1 cellular context compared by ENCODE assay signal in the genomic region with DNA sequence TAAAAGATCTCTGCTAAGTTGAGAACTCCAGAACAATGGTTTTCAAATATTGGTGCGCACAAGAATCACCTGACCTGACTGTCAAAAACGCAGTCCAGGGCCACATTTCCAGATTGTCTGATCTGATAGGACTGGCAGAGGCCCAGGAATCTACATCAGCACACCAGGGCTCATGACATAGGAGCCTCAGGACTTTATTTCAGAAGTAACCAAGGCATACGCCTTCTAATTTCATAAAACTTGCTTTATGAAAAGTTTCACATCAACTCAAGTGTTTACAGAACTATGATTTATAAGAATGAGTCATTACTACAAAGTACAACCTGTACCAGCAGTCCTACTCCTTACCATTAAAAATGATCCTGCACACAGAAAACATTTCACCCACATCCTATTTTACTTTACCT.
TF ChIP-seq lines count a peak whose summit lies in the region.

No MANE protein-coding gene starts in this region.

TF ChIP-seq in GM12878, 131 proteins besides CTCF, POLR2A, EP300 and RAD21:
- no peak for TF ChIP-seq HDAC6 (IDR thresholded peaks at IDR 0.05; ENCODE audit: unreplicated experiment)
- TF ChIP-seq, protein P1, sequence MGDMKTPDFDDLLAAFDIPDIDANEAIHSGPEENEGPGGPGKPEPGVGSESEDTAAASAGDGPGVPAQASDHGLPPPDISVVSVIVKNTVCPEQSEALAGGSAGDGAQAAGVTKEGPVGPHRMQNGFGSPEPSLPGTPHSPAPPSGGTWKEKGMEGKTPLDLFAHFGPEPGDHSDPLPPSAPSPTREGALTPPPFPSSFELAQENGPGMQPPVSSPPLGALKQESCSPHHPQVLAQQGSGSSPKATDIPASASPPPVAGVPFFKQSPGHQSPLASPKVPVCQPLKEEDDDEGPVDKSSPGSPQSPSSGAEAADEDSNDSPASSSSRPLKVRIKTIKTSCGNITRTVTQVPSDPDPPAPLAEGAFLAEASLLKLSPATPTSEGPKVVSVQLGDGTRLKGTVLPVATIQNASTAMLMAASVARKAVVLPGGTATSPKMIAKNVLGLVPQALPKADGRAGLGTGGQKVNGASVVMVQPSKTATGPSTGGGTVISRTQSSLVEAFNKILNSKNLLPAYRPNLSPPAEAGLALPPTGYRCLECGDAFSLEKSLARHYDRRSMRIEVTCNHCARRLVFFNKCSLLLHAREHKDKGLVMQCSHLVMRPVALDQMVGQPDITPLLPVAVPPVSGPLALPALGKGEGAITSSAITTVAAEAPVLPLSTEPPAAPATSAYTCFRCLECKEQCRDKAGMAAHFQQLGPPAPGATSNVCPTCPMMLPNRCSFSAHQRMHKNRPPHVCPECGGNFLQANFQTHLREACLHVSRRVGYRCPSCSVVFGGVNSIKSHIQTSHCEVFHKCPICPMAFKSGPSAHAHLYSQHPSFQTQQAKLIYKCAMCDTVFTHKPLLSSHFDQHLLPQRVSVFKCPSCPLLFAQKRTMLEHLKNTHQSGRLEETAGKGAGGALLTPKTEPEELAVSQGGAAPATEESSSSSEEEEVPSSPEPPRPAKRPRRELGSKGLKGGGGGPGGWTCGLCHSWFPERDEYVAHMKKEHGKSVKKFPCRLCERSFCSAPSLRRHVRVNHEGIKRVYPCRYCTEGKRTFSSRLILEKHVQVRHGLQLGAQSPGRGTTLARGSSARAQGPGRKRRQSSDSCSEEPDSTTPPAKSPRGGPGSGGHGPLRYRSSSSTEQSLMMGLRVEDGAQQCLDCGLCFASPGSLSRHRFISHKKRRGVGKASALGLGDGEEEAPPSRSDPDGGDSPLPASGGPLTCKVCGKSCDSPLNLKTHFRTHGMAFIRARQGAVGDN (IDR thresholded peaks at IDR 0.05), result no peak
- no peak for TF ChIP-seq SREBF2 (IDR thresholded peaks at IDR 0.05; ENCODE audit: low read length)
- no peak for TF ChIP-seq TCF7 (IDR thresholded peaks at IDR 0.05; ENCODE audit: borderline replicate concordance)
- TF ChIP-seq BHLHE40 (IDR thresholded peaks at IDR 0.05; ENCODE audit: borderline replicate concordance in 1 of 2, low read depth in 2 of 2, low read length in 1 of 2), result no peak
- TF ChIP-seq CEBPB (IDR thresholded peaks at IDR 0.05; ENCODE audit: borderline replicate concordance in 1 of 2, low read depth in 2 of 2, low read length in 2 of 2), result no peak
- TF ChIP-seq BCL11A (IDR thresholded peaks at IDR 0.05; ENCODE audit: low read depth, low read length), result no peak
- no peak for TF ChIP-seq ZNF622 (IDR thresholded peaks at IDR 0.05)
- no peak for TF ChIP-seq IKZF1 (conservative IDR thresholded peaks at IDR 0.05)
- no peak for TF ChIP-seq CBFB (IDR thresholded peaks at IDR 0.05; ENCODE audit: low read depth)
- no peak for TF ChIP-seq KDM1A (IDR thresholded peaks at IDR 0.05; ENCODE audit: borderline replicate concordance)
- TF ChIP-seq, protein P2, sequence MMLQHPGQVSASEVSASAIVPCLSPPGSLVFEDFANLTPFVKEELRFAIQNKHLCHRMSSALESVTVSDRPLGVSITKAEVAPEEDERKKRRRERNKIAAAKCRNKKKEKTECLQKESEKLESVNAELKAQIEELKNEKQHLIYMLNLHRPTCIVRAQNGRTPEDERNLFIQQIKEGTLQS (IDR thresholded peaks at IDR 0.05; ENCODE audit: borderline replicate concordance, extremely low read depth, low read depth, low read length), result no peak
- TF ChIP-seq SUZ12 (IDR thresholded peaks at IDR 0.05; ENCODE audit: unreplicated experiment), result no peak
- TF ChIP-seq FOXK2 (IDR thresholded peaks at IDR 0.05), result no peak
- TF ChIP-seq NR2C2 (IDR thresholded peaks at IDR 0.05; ENCODE audit: borderline replicate concordance, control insufficient read depth, insufficient read length, low read depth), result no peak
